Comparison of ENCODE assay signal across 18 cellular contexts in genomic region chr6:35356391-35356790, GRCh38.
"Had no signal": no experiment of that assay in that cellular context is flagged by ENCODE, and none has a peak within 500 bp of the region (broad histone marks: within the 10 kb centered on the region; RNA-seq: fewer than 3 reads in every experiment).

No MANE protein-coding gene starts in this region.

- H3K9me3 ChIP-seq: heart left ventricle, lower lobe of right lung, right atrium auricular region, suprapubic skin had no signal

- H3K27ac Mint-ChIP-seq: activated CD4-positive, alpha-beta T cell treated with anti-CD3 and anti-CD28 coated beads, Interleukin-2, amount 10 ng/mL, durations not matched to agents 7 days and 5 days; progenitor cell of endocrine pancreas; type B pancreatic cell had no signal

- H3K27me3 Mint-ChIP-seq: activated CD4-positive, alpha-beta T cell treated with anti-CD3 and anti-CD28 coated beads, Interleukin-2, amount 10 ng/mL, durations not matched to agents 7 days and 5 days; naive B cell; progenitor cell of endocrine pancreas; type B pancreatic cell had no signal

- H3K27ac ChIP-seq: epithelial cell of prostate, heart left ventricle, lower lobe of right lung, right atrium auricular region, suprapubic skin had no signal

- H3K27me3 ChIP-seq: heart left ventricle, right atrium auricular region, suprapubic skin had no signal

- ATAC-seq: activated naive CD4-positive, alpha-beta T cell treated with anti-CD3 and anti-CD28 coated beads, Interleukin-2, amount 50 U/mL, for 72 hours; heart left ventricle; left colon; lower lobe of right lung; stimulated activated naive CD8-positive, alpha-beta T cell treated with anti-CD3 and anti-CD28 coated beads, Interleukin-15, Interleukin-2, amounts not matched to agents 100 U/mL and 50 U/mL, for 24 hours had no signal

- H3K4me3 Mint-ChIP-seq: activated CD4-positive, alpha-beta T cell treated with anti-CD3 and anti-CD28 coated beads, Interleukin-2, amount 10 ng/mL, durations not matched to agents 7 days and 5 days; type B pancreatic cell had no signal

- H3K4me3 ChIP-seq: heart left ventricle, lower lobe of right lung, right atrium auricular region, suprapubic skin had no signal

- H3K9me3 Mint-ChIP-seq: activated CD4-positive, alpha-beta T cell treated with anti-CD3 and anti-CD28 coated beads, Interleukin-2, amount 10 ng/mL, durations not matched to agents 7 days and 5 days; activated naive CD4-positive, alpha-beta T cell treated with anti-CD3 and anti-CD28 coated beads, Interleukin-2, amount 50 U/mL, for 72 hours; naive B cell had no signal

- DNase-seq: activated CD4-positive, alpha-beta T cell treated with anti-CD3 and anti-CD28 coated beads, Interleukin-2, amount 10 ng/mL, durations not matched to agents 7 days and 5 days; activated CD4-positive, CD25-positive, alpha-beta regulatory T cell; activated T-cell treated with anti-CD3 and anti-CD28 coated beads for 4 hours; dermis blood vessel endothelial cell; heart left ventricle; left colon; lower lobe of right lung; naive B cell; small intestine; stimulated activated CD4-positive, alpha-beta T cell treated with anti-CD3 and anti-CD28 coated beads, Interleukin-4, amount 100 ng/mL, for 4 hours; stimulated activated CD8-positive, alpha-beta memory T cell treated with anti-CD3 and anti-CD28 coated beads, Interleukin-4, amount 100 ng/mL, for 48 hours; stimulated activated naive CD8-positive, alpha-beta T cell treated with anti-CD3 and anti-CD28 coated beads, Interleukin-15, Interleukin-2, amounts not matched to agents 100 U/mL and 50 U/mL, for 24 hours had no signal
